Comparison of ENCODE assay signal across 17 cellular contexts in the genomic region with DNA sequence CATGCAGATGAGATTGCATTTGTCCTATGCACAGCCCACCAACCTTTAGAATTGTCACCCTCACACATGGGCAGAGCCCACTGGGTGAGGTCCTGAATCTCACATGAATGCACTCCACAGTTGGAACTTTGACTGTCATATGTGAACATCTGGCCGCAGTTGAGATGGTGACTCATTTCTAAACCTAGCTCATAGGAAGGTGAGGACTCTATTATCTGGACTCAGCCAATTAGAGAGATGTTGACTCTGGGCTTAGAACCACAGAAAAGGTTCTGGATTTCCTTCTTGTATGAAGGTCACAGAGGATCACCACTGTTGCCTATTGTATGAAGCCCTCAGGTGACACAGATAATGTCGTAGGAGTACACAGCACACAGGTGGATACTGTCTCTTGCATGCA. TPM values are rescaled to one million over a fixed set of nuclear protein-coding genes. Genes with fewer than 3 reads are reported as not detected.
A peak's percentile ranks its signal among the peaks of the same experiment; 100 is the strongest.
DNase-seq lines count a peak whose midpoint lies in the region; ATAC-seq, FAIRE-seq and TF ChIP-seq lines count a peak whose summit lies in the region.
"Had no signal": no experiment of that assay in that cellular context is flagged by ENCODE, and none has a peak within 500 bp of the region (broad histone marks: within the 10 kb centered on the region; RNA-seq: fewer than 3 reads in every experiment).

No MANE protein-coding gene starts in this region.

- H3K4me1 Mint-ChIP-seq in osteocyte (ENCODE audit: unreplicated experiment), result no peaks in the 10 kb centered on the region

- H3K9me3 ChIP-seq in GM12878 (replicated peaks; ENCODE audit: control insufficient read depth, insufficient read depth, low read length), result peaks cover 2% of the 10 kb centered on the region; the same call in 1 of the 3 replicates

- no peak for TF ChIP-seq POLR2A in GM12878 (IDR thresholded peaks at IDR 0.05; ENCODE audit: low read depth, low read length)

- H3K79me2 ChIP-seq in GM12878 (ENCODE audit: control insufficient read depth, insufficient read depth, low read length), result no peaks in the 10 kb centered on the region

- TF ChIP-seq RAD21 in GM12878 (IDR thresholded peaks at IDR 0.05; ENCODE audit: insufficient read depth, low read depth, low read length), result no peak

- no peaks in the 10 kb centered on the region for H3K36me3 ChIP-seq in GM12878 (ENCODE audit: control insufficient read depth in 2 of 2, insufficient read depth in 2 of 2, low read length in 1 of 2)

- H3K9me3 Mint-ChIP-seq in activated naive CD4-positive, alpha-beta T cell treated with anti-CD3 and anti-CD28 coated beads, Interleukin-2, amount 50 U/mL, for 72 hours, result peaks cover 5 to 6% of the 10 kb centered on the region in 2 donors
- H3K9me3 Mint-ChIP-seq in osteocyte (ENCODE audit: unreplicated experiment), result no peaks in the 10 kb centered on the region
- H3K9me3 Mint-ChIP-seq: CD8-positive, alpha-beta T cell had no signal

- H3K4me3 ChIP-seq in GM12878, result no peak overlapping the region
- H3K4me3 ChIP-seq: GM23248 had no signal

- intact Hi-C loops in GM12878 (cut with micrococcal nuclease; ENCODE audit: unreplicated experiment), result no loop called here

- in situ Hi-C loops in GM12878 (cut with MboI), result no loop called here

- CTCF ChIA-PET in GM12878 (lab: Yijun Ruan, JAX), result no interaction called here

- peaks cover 45 to 68% of the 10 kb centered on the region in 2 donors for H3K36me3 Mint-ChIP-seq in activated naive CD4-positive, alpha-beta T cell treated with anti-CD3 and anti-CD28 coated beads, Interleukin-2, amount 50 U/mL, for 72 hours
- H3K36me3 Mint-ChIP-seq in osteocyte (ENCODE audit: unreplicated experiment), result peaks cover 12% of the 10 kb centered on the region

- no peaks in the 10 kb centered on the region for H3K4me1 ChIP-seq in GM12878 (ENCODE audit: control insufficient read depth, insufficient read depth, low read length)

- H3K4me2 ChIP-seq in GM12878 (ENCODE audit: control insufficient read depth, insufficient read depth), result no peak overlapping the region

- H3K4me3 Mint-ChIP-seq in osteocyte (ENCODE audit: unreplicated experiment), result no peak overlapping the region
- H3K4me3 Mint-ChIP-seq: CD14-positive monocyte; CD8-positive, alpha-beta T cell had no signal

- POLR2A ChIA-PET in GM12878 (lab: Charles Lee), result no interaction called here

- H3K9ac ChIP-seq in GM12878 (ENCODE audit: control insufficient read depth, insufficient read depth, low read length), result no peak overlapping the region
- H3K9ac ChIP-seq: GM23248 had no signal

- RAD21 ChIA-PET in GM12878 (lab: Charles Lee; ENCODE audit: unreplicated experiment), result no interaction called here

- no peak overlapping the region for H3K27ac Mint-ChIP-seq in activated naive CD4-positive, alpha-beta T cell treated with anti-CD3 and anti-CD28 coated beads, Interleukin-2, amount 50 U/mL, for 72 hours
- no peak overlapping the region for H3K27ac Mint-ChIP-seq in osteocyte (ENCODE audit: unreplicated experiment)
- H3K27ac Mint-ChIP-seq: CD14-positive monocyte; CD8-positive, alpha-beta T cell had no signal

- TF ChIP-seq EP300 in GM12878 (IDR thresholded peaks at IDR 0.05; ENCODE audit: borderline replicate concordance in 1 of 2, control insufficient read depth in 1 of 2, low read depth in 2 of 2, low read length in 2 of 2), result no peak

- TF ChIP-seq CTCF in GM12878 (IDR thresholded peaks at IDR 0.05 in 2 of 3, conservative IDR thresholded peaks at IDR 0.05 in 1 of 3; ENCODE audit: control insufficient read depth in 2 of 3, extremely low read depth in 1 of 3, insufficient read depth in 1 of 3, low read depth in 3 of 3, low read length in 3 of 3), result no peak
- no peak for TF ChIP-seq CTCF in osteocyte (IDR thresholded peaks at IDR 0.05)

- H3K27ac ChIP-seq in GM12878 (ENCODE audit: control insufficient read depth, insufficient read depth), result no peak overlapping the region
- H3K27ac ChIP-seq: 22Rv1, GM23248 had no signal

- H2AFZ ChIP-seq in GM12878 (ENCODE audit: control insufficient read depth, low read depth, low read length), result no peak overlapping the region
- H2AFZ ChIP-seq: GM23248 had no signal

- no peaks in the 10 kb centered on the region for H3K27me3 Mint-ChIP-seq in osteocyte (ENCODE audit: unreplicated experiment)

- FAIRE-seq in GM12878 (lab: Jason Lieb, UNC), result no peak
- FAIRE-seq: D721Med, GM18507, H54 had no signal

- 20% methylated on average over 2 of the region's 2 CpGs for WGBS in GM12878 (ENCODE audit: insufficient coverage, insufficient replicate concordance, low lambda C conversion rate, missing lambda C conversion rate)

- SMC1A ChIA-PET in GM12878 (lab: Charles Lee; ENCODE audit: uncharacterized antibody, unreplicated experiment), result no interaction called here

- H4K20me1 ChIP-seq in GM12878 (ENCODE audit: control insufficient read depth, insufficient read depth), result no peaks in the 10 kb centered on the region

- ATAC-seq in activated naive CD4-positive, alpha-beta T cell treated with anti-CD3 and anti-CD28 coated beads, Interleukin-2, amount 50 U/mL, for 72 hours, result peak; percentile 33 to 45
- no peak for ATAC-seq in GM12878
- ATAC-seq: CD8-positive, alpha-beta T cell; HCT116 had no signal

- no peaks in the 10 kb centered on the region for H3K27me3 ChIP-seq in GM12878 (replicated peaks in 1 of 2; ENCODE audit: control insufficient read depth in 2 of 2, insufficient read depth in 2 of 2, low read length in 1 of 2)

- DNase-seq in DMS53 (lab: John Stamatoyannopoulos, UW) (peak; percentile 18), DMS53 treated with DMSO at 0.1 percent for 48 hours (lab: John Stamatoyannopoulos, UW; ENCODE audit: unreplicated experiment) (no peak), GM12878 (ENCODE audit: low read depth, low spot score) (peak; percentile 4), osteocyte (ENCODE audit: extremely low spot score, unreplicated experiment) (peak; percentile 10), HK-2 (ENCODE audit: unreplicated experiment) (no peak), SKM-1 treated with dmso at 0.1 percent for 144 hours (lab: John Stamatoyannopoulos, UW; ENCODE audit: unreplicated experiment) (no peak)
- DNase-seq in activated naive CD4-positive, alpha-beta T cell treated with anti-CD3 and anti-CD28 coated beads, Interleukin-2, amount 50 U/mL, for 72 hours (ENCODE audit: low spot score in 2 of 2), result no peak
- DNase-seq in activated naive CD4-positive, alpha-beta T cell treated with anti-CD3 and anti-CD28 coated beads, Interleukin-2, amount 50 U/mL, for 16 hours, result no peak
- DNase-seq: CD8-positive, alpha-beta T cell; COR-L47; GM23248 had no signal

- no TSS peak for BruUV-seq in GM12878 (replicated peaks; lab: Mats Ljungman, UMichigan)

TF ChIP-seq in GM12878, 131 proteins besides CTCF, POLR2A, EP300 and RAD21 (continues in another document):
- TF ChIP-seq SMARCA5 (IDR thresholded peaks at IDR 0.05) (no peak), STAT1 (conservative IDR thresholded peaks at IDR 0.05) (no peak), SP1 (IDR thresholded peaks at IDR 0.05; ENCODE audit: low read depth, low read length) (no peak), EZH2 (IDR thresholded peaks at IDR 0.05; ENCODE audit: borderline replicate concordance, control insufficient read depth, low read depth, low read length) (no peak), CHD4 (IDR thresholded peaks at IDR 0.05) (no peak), SMAD5 (IDR thresholded peaks at IDR 0.05; ENCODE audit: low read depth) (no peak), GATAD2B (conservative IDR thresholded peaks at IDR 0.05; ENCODE audit: low read depth) (no peak), POLR2AphosphoS5 (IDR thresholded peaks at IDR 0.05; ENCODE audit: low read length) (no peak), RELA (IDR thresholded peaks at IDR 0.05; ENCODE audit: borderline replicate concordance, partially characterized antibody) (no peak), ZNF24 (IDR thresholded peaks at IDR 0.05) (no peak)

RNA-seq across cellular contexts. Expression of gene ZNF681, which starts 25.6 kb away (rescaled TPM):
- 1 to 10 TPM; 2.4 to 5.8 TPM for total RNA-seq in activated naive CD4-positive, alpha-beta T cell treated with anti-CD3 and anti-CD28 coated beads, Interleukin-2, amount 50 U/mL, for 72 hours
- 0.54 and 1.2 TPM in 2 replicates for total RNA-seq in GM12878 (2013; cell fraction: nucleolus; rRNA removed)
- total RNA-seq in GM12878 (2014; rRNA removed) (0.40 and 0.54 TPM in 2 replicates), GM12878 (2014; rRNA removed; fragmentation: Illumina TruSeq; extraction: Trizol) (0.40 and 0.55 TPM in 2 replicates), GM12878 (2021) (0.16 and 0.23 TPM in 2 replicates), osteocyte (1.4 and 2.4 TPM in 2 replicates)
- polyA plus RNA-seq in GM12878 (2011; ENCODE audit: low read depth), result 0.28 TPM
- polyA plus RNA-seq in GM12878 (2011; rRNA removed) (0.41 and 0.68 TPM in 2 replicates), GM12878 (2014; fragmentation: Illumina TruSeq; extraction: Trizol) (0.24 and 0.32 TPM in 2 replicates), GM12878 (2014; fragmentation: Nextera tagmentation; extraction: Ambion mirVana) (under 1 TPM; 0.11 to 0.13 TPM), GM12878 (2014; rRNA removed) (0.11 and 0.13 TPM in 2 replicates), GM12878 (2016; fragmentation: Nextera tagmentation; extraction: Ambion mirVana) (under 1 TPM in 1 of 2 experiments, not detected in 1; 0.28 TPM)
- polyA plus RNA-seq in GM12878 (2011; cell fraction: cytosol; rRNA removed), result 0.17 and 0.18 TPM in 2 replicates
- polyA plus RNA-seq in GM12878 (2011; cell fraction: nucleus; rRNA removed), result 0.20 and 0.22 TPM in 2 replicates
- 0.55 and 0.73 TPM in 2 replicates for polyA plus RNA-seq in GM12878 (2012)
- polyA minus RNA-seq in GM12878 (2011; rRNA and poly(A)+ RNA removed), result 0.26 and 0.44 TPM in 2 replicates
- not detected in 2 replicates for polyA minus RNA-seq in GM12878 (2011; cell fraction: cytosol; rRNA and poly(A)+ RNA removed)
- polyA minus RNA-seq in GM12878 (2011; cell fraction: nucleus; rRNA and poly(A)+ RNA removed), result 0.24 and 0.38 TPM in 2 replicates

Comparison
In these comparisons a context has a peak if more than half of its experiments do, and no peak if none do; other contexts are left out.
1. DNase-seq: peak in DMS53 (single experiment), GM12878 (single experiment) and osteocyte (single experiment); none in DMS53 treated with DMSO at 0.1 percent for 48 hours (single experiment), activated naive CD4-positive, alpha-beta T cell treated with anti-CD3 and anti-CD28 coated beads, Interleukin-2, amount 50 U/mL, for 72 hours (0 of 2), activated naive CD4-positive, alpha-beta T cell treated with anti-CD3 and anti-CD28 coated beads, Interleukin-2, amount 50 U/mL, for 16 hours (single experiment), HK-2 (single experiment) and SKM-1 treated with dmso at 0.1 percent for 144 hours (single experiment).